19 cellular contexts compared by ENCODE assay signal in the genomic region with DNA sequence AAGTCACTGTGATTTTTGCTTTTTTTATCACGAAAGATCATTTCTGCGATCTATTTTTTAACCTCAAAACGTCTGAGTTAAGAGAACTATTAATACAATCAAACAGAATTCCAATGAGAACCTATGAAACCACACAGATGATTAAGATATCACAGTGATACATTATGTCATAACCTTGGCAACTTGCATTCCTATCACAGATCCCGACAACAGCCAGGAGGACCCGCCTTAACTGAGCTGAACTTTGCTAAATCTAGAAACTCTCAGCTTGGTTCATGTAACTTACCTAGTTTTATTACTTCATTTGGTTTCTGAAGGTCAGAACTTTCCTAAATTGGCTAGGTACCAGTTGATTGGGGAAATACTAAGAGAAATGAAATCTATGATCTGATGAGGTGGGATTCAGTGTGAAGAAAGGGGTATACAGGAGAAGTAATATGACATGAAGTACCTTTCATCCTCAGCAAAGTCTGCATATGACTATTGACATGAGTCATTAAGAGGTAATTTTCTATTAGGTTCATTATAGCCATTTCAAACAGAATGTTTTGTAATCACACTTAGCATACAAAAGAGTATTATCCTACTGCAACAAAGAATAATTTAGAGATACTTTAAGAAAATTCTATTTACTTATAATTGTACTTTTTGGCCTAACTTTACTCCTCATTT. TPM values are rescaled to one million over a fixed set of nuclear protein-coding genes. Genes with fewer than 3 reads are reported as not detected.
A peak's percentile ranks its signal among the peaks of the same experiment; 100 is the strongest.
DNase-seq lines count a peak whose midpoint lies in the region; ATAC-seq, FAIRE-seq and TF ChIP-seq lines count a peak whose summit lies in the region.
"Had no signal": no experiment of that assay in that cellular context is flagged by ENCODE, and none has a peak within 500 bp of the region (broad histone marks: within the 10 kb centered on the region; RNA-seq: fewer than 3 reads in every experiment).

No MANE protein-coding gene starts in this region.

- peak overlapping the region; percentile 99 for H3K27ac ChIP-seq in mammary epithelial cell (ENCODE audit: insufficient read depth, low read depth, low read length)

- DNase-seq in mammary epithelial cell, result peak; percentile 84
- no peak for DNase-seq in MCF 10A (ENCODE audit: unreplicated experiment)
- no peak for DNase-seq in RCC 7860 (ENCODE audit: low spot score)
- peak; percentile 48 for DNase-seq in fibroblast of the aortic adventitia (ENCODE audit: low read depth)
- DNase-seq in non-pigmented ciliary epithelial cell (ENCODE audit: low read depth), result peak; percentile 11
- DNase-seq: COR-L47, KBM-7, NCI-H1092, NCI-H1694, NCI-H2107, NCI-H69, SIG-M5 had no signal

- peaks cover 22% of the 10 kb centered on the region for H3K4me1 Mint-ChIP-seq in MCF 10A (ENCODE audit: insufficient read depth, unreplicated experiment)

- FAIRE-seq in RCC 7860 (lab: Jason Lieb, UNC), result peak; percentile 10
- FAIRE-seq: GM18507 had no signal

- intact Hi-C loops in mammary epithelial cell (cut with micrococcal nuclease), result no loop called here
- intact Hi-C loops in MCF 10A (cut with micrococcal nuclease), result no loop called here

- in situ Hi-C loops in mammary epithelial cell (cut with MboI; ENCODE audit: low sequenced_read_pairs in 2 of 2), result no loop called here

- no peak for TF ChIP-seq POLR2A in GM18505 (IDR thresholded peaks at IDR 0.05; ENCODE audit: borderline replicate concordance, extremely low read depth, insufficient read depth, insufficient read length)

- CTCF ChIA-PET in mammary epithelial cell (lab: Charles Lee; ENCODE audit: low non-redundant PET), result no interaction called here
- CTCF ChIA-PET in MCF 10A (lab: Yijun Ruan, JAX), result no interaction called here

- H3K4me3 ChIP-seq in mammary epithelial cell (replicated peaks in 1 of 3; ENCODE audit: insufficient read depth in 1 of 3, low read depth in 2 of 3, low read length in 3 of 3) (peak overlapping the region in 1 of 3 experiments; percentile 12), fibroblast of the aortic adventitia (ENCODE audit: low read depth, low read length) (no peak overlapping the region)
- H3K4me3 ChIP-seq: HAP-1 had no signal

- H4K20me1 ChIP-seq in mammary epithelial cell (ENCODE audit: insufficient read depth, low read length), result no peaks in the 10 kb centered on the region

- peaks cover 74% of the 10 kb centered on the region for H3K79me2 ChIP-seq in mammary epithelial cell (ENCODE audit: insufficient read depth, low read length)

- no peak overlapping the region for H3K4me3 Mint-ChIP-seq in MCF 10A (ENCODE audit: unreplicated experiment)
- H3K4me3 Mint-ChIP-seq: CD14-positive monocyte had no signal

- ATAC-seq in GM18505 (IDR thresholded peaks at IDR 0.05; ENCODE audit: unreplicated experiment), result no peak
- ATAC-seq in esophagus mucosa, result no peak
- no peak for ATAC-seq in GM21825 (IDR thresholded peaks at IDR 0.05; ENCODE audit: unreplicated experiment)
- ATAC-seq: Panc1 had no signal

- H3K27me3 Mint-ChIP-seq in MCF 10A (ENCODE audit: insufficient read depth, unreplicated experiment), result no peaks in the 10 kb centered on the region

- H3K27ac Mint-ChIP-seq in MCF 10A (ENCODE audit: low read depth, unreplicated experiment), result no peak overlapping the region
- H3K27ac Mint-ChIP-seq: CD14-positive monocyte had no signal

- H3K4me2 ChIP-seq in mammary epithelial cell (ENCODE audit: insufficient read depth, low read depth, low read length), result peak overlapping the region; percentile 70

- H2AFZ ChIP-seq in mammary epithelial cell (ENCODE audit: low read depth, low read length), result peak overlapping the region; percentile 62

- H3K27me3 ChIP-seq in mammary epithelial cell (ENCODE audit: insufficient read depth, low read length), result no peaks in the 10 kb centered on the region

- H3K9me3 ChIP-seq in mammary epithelial cell (replicated peaks; ENCODE audit: insufficient read depth, low read length), result peaks cover 5% of the 10 kb centered on the region
- H3K9me3 ChIP-seq: HAP-1 had no signal

- TF ChIP-seq CTCF in mammary epithelial cell (conservative IDR thresholded peaks at IDR 0.05 in 1 of 2, IDR thresholded peaks at IDR 0.05 in 1 of 2; ENCODE audit: extremely low read depth in 1 of 2, insufficient read depth in 1 of 2, low read depth in 1 of 2, low read length in 2 of 2) (no peak), MCF 10A (IDR thresholded peaks at IDR 0.05; ENCODE audit: unreplicated experiment) (no peak), fibroblast of the aortic adventitia (IDR thresholded peaks at IDR 0.05; ENCODE audit: insufficient read depth, low read length) (no peak)

- BruUV-seq in mammary epithelial cell (replicated peaks; lab: Mats Ljungman, UMichigan), result no TSS peak
- no TSS peak for BruUV-seq in MCF 10A (replicated peaks; lab: Mats Ljungman, UMichigan)

- dilution Hi-C loops in mammary epithelial cell (cut with HindIII; ENCODE audit: low sequenced_read_pairs), result no loop called here

- H3K9ac ChIP-seq in mammary epithelial cell (ENCODE audit: insufficient read depth, low read length), result peak overlapping the region; percentile 92

- H3K36me3 ChIP-seq in mammary epithelial cell (ENCODE audit: insufficient read depth, low read length), result peaks cover 3% of the 10 kb centered on the region

- peaks cover 7% of the 10 kb centered on the region for H3K9me3 Mint-ChIP-seq in MCF 10A (ENCODE audit: unreplicated experiment)

- POLR2A ChIA-PET in MCF 10A (lab: Yijun Ruan, JAX), result interaction anchor here (0.7 to 1.0 kb wide), 3 partner anchors 9 to 12 kb away, joined by 3 to 5 read pairs (median 4); a partner anchor contains a TSS

- H3K4me1 ChIP-seq in mammary epithelial cell (ENCODE audit: insufficient read depth, low read length), result peaks cover 43% of the 10 kb centered on the region

- WGBS in mammary epithelial cell (ENCODE audit: low coverage, missing lambda C conversion rate), result 18% methylated on average over 5 of the region's 5 CpGs

- H3K36me3 Mint-ChIP-seq in MCF 10A (ENCODE audit: insufficient read depth, unreplicated experiment), result no peaks in the 10 kb centered on the region

RNA-seq across cellular contexts. Expression of a gene that starts 11.2 kb away (rescaled TPM):
- 10 to 100 TPM; 13.7 to 42.3 TPM for total RNA-seq in mammary epithelial cell
- 35.1 TPM for polyA plus RNA-seq in mammary epithelial cell
- 23.7 TPM for polyA minus RNA-seq in mammary epithelial cell
- total RNA-seq in MCF 10A (2022), result 31.6 and 36.1 TPM in 2 replicates
- 20.9 and 21.2 TPM in 2 replicates for total RNA-seq in fibroblast of the aortic adventitia (ENCODE audit: low replicate concordance)
- 20.3 TPM for total RNA-seq in esophagus mucosa

RNA-seq across cellular contexts. Expression of a gene that starts 11.7 kb away (rescaled TPM):
- 10 to 100 TPM; 18.0 to 32.2 TPM for total RNA-seq in mammary epithelial cell
- 21.8 TPM for polyA plus RNA-seq in mammary epithelial cell
- polyA minus RNA-seq in mammary epithelial cell, result 75.5 TPM
- 13.0 and 18.2 TPM in 2 replicates for total RNA-seq in MCF 10A (2022)
- 7.6 and 25.5 TPM in 2 replicates for total RNA-seq in fibroblast of the aortic adventitia (ENCODE audit: low replicate concordance)
- 15.4 TPM for total RNA-seq in esophagus mucosa

Comparison
In these comparisons a context has a peak if more than half of its experiments do, and no peak if none do; other contexts are left out.
1. DNase-seq: peak in mammary epithelial cell (single experiment), fibroblast of the aortic adventitia (single experiment) and non-pigmented ciliary epithelial cell (single experiment); none in MCF 10A (single experiment) and RCC 7860 (single experiment).